In genomic region chr1:173270243-173270642, GRCh38 we compare ENCODE assay signal across 22 cellular contexts.
A peak's percentile ranks its signal among the peaks of the same experiment; 100 is the strongest.
DNase-seq lines count a peak whose midpoint lies in the region; ATAC-seq and TF ChIP-seq lines count a peak whose summit lies in the region.
"Had no signal": no experiment of that assay in that cellular context is flagged by ENCODE, and none has a peak within 500 bp of the region (broad histone marks: within the 10 kb centered on the region; RNA-seq: fewer than 3 reads in every experiment).

No MANE protein-coding gene starts in this region.

- no peaks in the 10 kb centered on the region for H3K27me3 ChIP-seq in SK-N-SH (ENCODE audit: insufficient read depth)
- no peaks in the 10 kb centered on the region for H3K27me3 ChIP-seq in SJCRH30
- no peaks in the 10 kb centered on the region for H3K27me3 ChIP-seq in spleen (replicated peaks in 1 of 7)

- POLR2A ChIA-PET in SK-N-SH (lab: Yijun Ruan, JAX), result no interaction called here

- peaks cover 14 to 22% of the 10 kb centered on the region in 2 donors for H3K4me1 Mint-ChIP-seq in stimulated activated naive B cell treated with anti-CD40 and anti-IgM and Interleukin-4, amounts not matched to agents 10 μg/mL and 1 μg/mL and 100 μg/mL, for 72 hours

- no peak for TF ChIP-seq CTCF in SK-N-SH (IDR thresholded peaks at IDR 0.05)
- TF ChIP-seq CTCF in spleen (IDR thresholded peaks at IDR 0.05 in 8 of 11, conservative IDR thresholded peaks at IDR 0.05 in 3 of 11), result no peak

- H3K9ac ChIP-seq in SK-N-SH, result peak overlapping the region; percentile 52; the same call in 1 of the 2 replicates

- no peaks in the 10 kb centered on the region for H3K9me3 ChIP-seq in SK-N-SH
- H3K9me3 ChIP-seq in SJCRH30 (replicated peaks), result no peaks in the 10 kb centered on the region
- no peaks in the 10 kb centered on the region for H3K9me3 ChIP-seq in spleen
- H3K9me3 ChIP-seq: HAP-1 had no signal

- no peak overlapping the region for H2AFZ ChIP-seq in SK-N-SH (ENCODE audit: low read depth)
- H2AFZ ChIP-seq: GM23338 had no signal

- no peaks in the 10 kb centered on the region for H3K36me3 ChIP-seq in SK-N-SH (replicated peaks in 1 of 2; ENCODE audit: control insufficient read depth in 1 of 2, insufficient read depth in 2 of 2, low read length in 1 of 2)
- no peaks in the 10 kb centered on the region for H3K36me3 ChIP-seq in SJCRH30
- H3K36me3 ChIP-seq in spleen, result no peaks in the 10 kb centered on the region
- H3K36me3 ChIP-seq: HAP-1 had no signal

- H3K9me2 ChIP-seq in SK-N-SH, result no peaks in the 10 kb centered on the region

- no peak for TF ChIP-seq POLR2A in spleen (IDR thresholded peaks at IDR 0.05)

- H3K79me2 ChIP-seq in SK-N-SH (ENCODE audit: insufficient read depth), result no peaks in the 10 kb centered on the region

- H3K4me2 ChIP-seq in SK-N-SH, result peak overlapping the region; percentile 65; the same call in 1 of the 2 replicates
- H3K4me2 ChIP-seq: GM23338 had no signal

- H3K4me3 ChIP-seq in SK-N-SH (ENCODE audit: low read depth in 2 of 2, low read length in 1 of 2) (no peak overlapping the region), SJCRH30 (no peak overlapping the region), spleen (no peak overlapping the region)
- H3K4me3 ChIP-seq: GM23338, HAP-1 had no signal

- no peak overlapping the region for H3K4me3 Mint-ChIP-seq in stimulated activated naive B cell treated with anti-CD40 and anti-IgM and Interleukin-4, amounts not matched to agents 10 μg/mL and 1 μg/mL and 100 μg/mL, for 72 hours
- H3K4me3 Mint-ChIP-seq: GM23338 had no signal

- CTCF ChIA-PET in SK-N-SH (lab: Yijun Ruan, JAX), result no interaction called here

- H3K9me3 Mint-ChIP-seq in stimulated activated naive B cell treated with anti-CD40 and anti-IgM and Interleukin-4, amounts not matched to agents 10 μg/mL and 1 μg/mL and 100 μg/mL, for 72 hours, result no peaks in the 10 kb centered on the region
- H3K9me3 Mint-ChIP-seq: GM23338 had no signal

- H4K20me1 ChIP-seq in SK-N-SH (ENCODE audit: insufficient read depth), result no peaks in the 10 kb centered on the region

- peak overlapping the region; percentile 38 for H3K27ac Mint-ChIP-seq in stimulated activated naive B cell treated with anti-CD40 and anti-IgM and Interleukin-4, amounts not matched to agents 10 μg/mL and 1 μg/mL and 100 μg/mL, for 72 hours
- H3K27ac Mint-ChIP-seq: GM23338 had no signal

- H3K27me3 Mint-ChIP-seq in stimulated activated naive B cell treated with anti-CD40 and anti-IgM and Interleukin-4, amounts not matched to agents 10 μg/mL and 1 μg/mL and 100 μg/mL, for 72 hours, result peaks cover 0 to 5% of the 10 kb centered on the region in 2 donors

- WGBS in SK-N-SH (ENCODE audit: low lambda C conversion rate), result 40% methylated on average over 2 of the region's 2 CpGs
- WGBS in spleen, 5 donors, result 69 to 94% (median 85%) methylated on average over 2 of the region's 2 CpGs

- TF ChIP-seq RAD21 in SK-N-SH (IDR thresholded peaks at IDR 0.05; ENCODE audit: low read length), result no peak

- H3K27ac ChIP-seq in SK-N-SH (ENCODE audit: low read depth in 2 of 2, low read length in 1 of 2) (peak overlapping the region; percentile 73 to 81; a peak in 3 of 4 replicates), SJCRH30 (peak overlapping the region; percentile 97), epithelial cell of prostate (peak overlapping the region; percentile 77), spleen (no peak overlapping the region)
- H3K27ac ChIP-seq: 22Rv1, C4-2B had no signal

- peaks cover 5 to 30% of the 10 kb centered on the region in 2 experiments for H3K4me1 ChIP-seq in SK-N-SH (ENCODE audit: control insufficient read depth in 1 of 2, insufficient read depth in 2 of 2, low read depth in 1 of 2, low read length in 1 of 2)
- peaks cover 74% of the 10 kb centered on the region for H3K4me1 ChIP-seq in SJCRH30
- H3K4me1 ChIP-seq in spleen, result no peaks in the 10 kb centered on the region

- H3K36me3 Mint-ChIP-seq in stimulated activated naive B cell treated with anti-CD40 and anti-IgM and Interleukin-4, amounts not matched to agents 10 μg/mL and 1 μg/mL and 100 μg/mL, for 72 hours, result no peaks in the 10 kb centered on the region

- intact Hi-C loops in spleen (cut with DNase I; ENCODE audit: low total_unique reads), result no loop called here

- TF ChIP-seq EP300 in SK-N-SH (IDR thresholded peaks at IDR 0.05; ENCODE audit: borderline replicate concordance in 1 of 2, low read depth in 1 of 2, low read length in 1 of 2), result no peak

- ATAC-seq in SK-N-SH treated with all-trans-retinoic acid at 6 μM for 48 hours, result no peak; the same call in 2 of the 3 replicates
- no peak for ATAC-seq in stimulated activated naive B cell treated with anti-CD40 and anti-IgM and Interleukin-4, amounts not matched to agents 10 μg/mL and 1 μg/mL and 100 μg/mL, for 72 hours (replicated peaks)
- ATAC-seq in HG02623 (IDR thresholded peaks at IDR 0.05; ENCODE audit: unreplicated experiment), result no peak
- ATAC-seq in GM21526 (IDR thresholded peaks at IDR 0.05; ENCODE audit: low FRiP score, unreplicated experiment), result no peak
- ATAC-seq: GM23338 had no signal

- peaks cover 39% of the 10 kb centered on the region for H3F3A ChIP-seq in SK-N-SH (replicated peaks; ENCODE audit: insufficient read depth)

- DNase-seq in SK-N-SH (no peak), SJCRH30 (no peak), epithelial cell of prostate (ENCODE audit: low read depth, low spot score) (no peak), spleen (no peak)
- DNase-seq in stimulated activated naive B cell treated with anti-CD40 and anti-IgM and Interleukin-4, amounts not matched to agents 10 μg/mL and 1 μg/mL and 100 μg/mL, for 72 hours, result no peak
- DNase-seq: DMS53, GDM1, Kasumi-1, MM.1S, NCI-H1048, NCI-H1417 treated with DMSO at 0.1 percent for 48 hours, NCI-H187, NCI-H446, NCI-H526, SHP77 had no signal

TF ChIP-seq in SK-N-SH, 30 proteins besides CTCF, POLR2A, EP300 and RAD21 (continues in another document):
- TF ChIP-seq RFX5 (IDR thresholded peaks at IDR 0.05; ENCODE audit: low read length) (no peak), FOSL2 (IDR thresholded peaks at IDR 0.05; ENCODE audit: borderline replicate concordance, low read depth) (no peak), CHD2 (IDR thresholded peaks at IDR 0.05; ENCODE audit: low read length, partially characterized antibody) (no peak), MAX (IDR thresholded peaks at IDR 0.05; ENCODE audit: low read depth) (no peak), EZH2phosphoT487 (IDR thresholded peaks at IDR 0.05; ENCODE audit: borderline replicate concordance, low read depth) (no peak), PBX3 (IDR thresholded peaks at IDR 0.05) (no peak), RXRA (IDR thresholded peaks at IDR 0.05; ENCODE audit: borderline replicate concordance, low read depth) (no peak), TEAD4 (IDR thresholded peaks at IDR 0.05; ENCODE audit: borderline replicate concordance, insufficient read depth) (no peak), NRF1 (IDR thresholded peaks at IDR 0.05; ENCODE audit: low read depth, low read length) (no peak)

TF ChIP-seq in SK-N-SH treated with all-trans-retinoic acid at 6 μM for 48 hours, 23 proteins besides CTCF, POLR2A, EP300 and RAD21:
- TF ChIP-seq ZC3H10 (CRISPR knock-in tag; IDR thresholded peaks at IDR 0.05), result no peak
- no peak for TF ChIP-seq GLIS3 (CRISPR knock-in tag; IDR thresholded peaks at IDR 0.05)
- TF ChIP-seq POU6F1 (CRISPR knock-in tag; IDR thresholded peaks at IDR 0.05; ENCODE audit: borderline replicate concordance, low read depth), result no peak
- TF ChIP-seq TOX (CRISPR knock-in tag; IDR thresholded peaks at IDR 0.05; ENCODE audit: borderline replicate concordance), result no peak
- no peak for TF ChIP-seq ARNTL (CRISPR knock-in tag; IDR thresholded peaks at IDR 0.05; ENCODE audit: borderline replicate concordance, low read depth)
- no peak for TF ChIP-seq ISL1 (CRISPR knock-in tag; IDR thresholded peaks at IDR 0.05)
- TF ChIP-seq OSR1 (CRISPR knock-in tag; IDR thresholded peaks at IDR 0.05), result no peak
- no peak for TF ChIP-seq ZFP30 (CRISPR knock-in tag; IDR thresholded peaks at IDR 0.05)
- no peak for TF ChIP-seq ZNF565 (CRISPR knock-in tag; conservative IDR thresholded peaks at IDR 0.05; ENCODE audit: low read depth)
- no peak for TF ChIP-seq SNAI2 (CRISPR knock-in tag; IDR thresholded peaks at IDR 0.05)

Comparison
In these comparisons a context has a peak if more than half of its experiments do, and no peak if none do; other contexts are left out.
1. H3K27ac ChIP-seq: peak in SK-N-SH (2 of 2), SJCRH30 (single experiment) and epithelial cell of prostate (single experiment); none in spleen (0 of 8).